In genomic region chr20:47353224-47353696, GRCh38 we compare ENCODE assay signal across 9 cellular contexts. TPM values are rescaled to one million over a fixed set of nuclear protein-coding genes. Genes with fewer than 3 reads are reported as not detected.
DNase-seq lines count a peak whose midpoint lies in the region; ATAC-seq and TF ChIP-seq lines count a peak whose summit lies in the region.
"Had no signal": no experiment of that assay in that cellular context is flagged by ENCODE, and none has a peak within 500 bp of the region (broad histone marks: within the 10 kb centered on the region; RNA-seq: fewer than 3 reads in every experiment).

No MANE protein-coding gene starts in this region.

- H3K27ac Mint-ChIP-seq in CD4-positive, alpha-beta memory T cell, result peak overlapping the region in 3 of 7 donors; percentile 19 to 58 (median 52)
- H3K27ac Mint-ChIP-seq in neural progenitor cell, result no peak overlapping the region

- H3F3A ChIP-seq in neural progenitor cell (ENCODE audit: low read depth), result peaks cover 87% of the 10 kb centered on the region

- TF ChIP-seq CTCF in neural progenitor cell (IDR thresholded peaks at IDR 0.05), result no peak

- no peaks in the 10 kb centered on the region for H3K27me3 ChIP-seq in CD4-positive, alpha-beta memory T cell (ENCODE audit: insufficient read depth, low read length)
- no peaks in the 10 kb centered on the region for H3K27me3 ChIP-seq in neural progenitor cell

- H3K79me2 ChIP-seq in neural progenitor cell (ENCODE audit: low read depth), result peaks cover 98% of the 10 kb centered on the region

- H3K27ac ChIP-seq in CD4-positive, alpha-beta memory T cell (ENCODE audit: low read depth, low read length), result no peak overlapping the region
- H3K27ac ChIP-seq in neural progenitor cell, result peak overlapping the region; percentile 98

- H3K36me3 ChIP-seq in CD4-positive, alpha-beta memory T cell (ENCODE audit: insufficient read depth, low read length), result no peaks in the 10 kb centered on the region
- no peaks in the 10 kb centered on the region for H3K36me3 ChIP-seq in neural progenitor cell

- no peaks in the 10 kb centered on the region for H3K9me3 ChIP-seq in CD4-positive, alpha-beta memory T cell (ENCODE audit: control insufficient read depth in 1 of 2, low read length in 2 of 2)
- no peaks in the 10 kb centered on the region for H3K9me3 ChIP-seq in neural progenitor cell (ENCODE audit: low read depth)

- POLR2A ChIA-PET in CD4-positive, alpha-beta memory T cell (lab: Charles Lee; ENCODE audit: partially characterized antibody), result interaction anchor here (1.0 kb wide), 1 partner anchor 149 kb away, joined by 3 read pairs; no protein-coding TSS in a partner anchor

- no peak overlapping the region for H2AFZ ChIP-seq in neural progenitor cell (replicated peaks)

- ATAC-seq in GM21515 (IDR thresholded peaks at IDR 0.05; ENCODE audit: unreplicated experiment), result no peak

- peaks cover 0 to 2% (median 0%) of the 10 kb centered on the region in 8 donors for H3K9me3 Mint-ChIP-seq in CD4-positive, alpha-beta memory T cell
- H3K9me3 Mint-ChIP-seq in neural progenitor cell, result no peaks in the 10 kb centered on the region

- CTCF ChIA-PET in CD4-positive, alpha-beta memory T cell (lab: Charles Lee; ENCODE audit: partially characterized antibody), result interaction anchor here (4.9 to 10.6 kb wide), 2 partner anchors 31 to 79 kb away, joined by 28 to 125 read pairs; no protein-coding TSS in a partner anchor

- H3K4me1 Mint-ChIP-seq in CD4-positive, alpha-beta memory T cell, result peaks cover 0 to 50% (median 26%) of the 10 kb centered on the region in 4 donors
- peaks cover 25% of the 10 kb centered on the region for H3K4me1 Mint-ChIP-seq in neural progenitor cell

- H3K4me1 ChIP-seq in CD4-positive, alpha-beta memory T cell (ENCODE audit: insufficient read depth, low read length), result peaks cover 95% of the 10 kb centered on the region
- H3K4me1 ChIP-seq in neural progenitor cell, result peaks cover 97% of the 10 kb centered on the region

- peak overlapping the region in 7 of 8 donors; percentile 2 to 98 (median 42) for H3K4me3 Mint-ChIP-seq in CD4-positive, alpha-beta memory T cell
- H3K4me3 Mint-ChIP-seq in neural progenitor cell, result no peak overlapping the region

- DNase-seq in CD4-positive, alpha-beta memory T cell, result no peak
- DNase-seq in NCI-H146 (lab: John Stamatoyannopoulos, UW), result peak; percentile 51
- DNase-seq in dermis blood vessel endothelial cell, result peak; percentile 30
- DNase-seq in neural progenitor cell (ENCODE audit: low spot score), result no peak
- DNase-seq in NCI-H1048 (lab: John Stamatoyannopoulos, UW), result no peak
- DNase-seq in activated effector memory CD4-positive, alpha-beta T cell treated with Interleukin-2 at 50 U/mL for 16 hours, result no peak
- no peak for DNase-seq in HuH-7 (ENCODE audit: low spot score)
- DNase-seq: activated T-cell treated with anti-CD3 and anti-CD28 coated beads for 4 hours had no signal

- intact Hi-C loops in CD4-positive, alpha-beta memory T cell (cut with micrococcal nuclease), result no loop called here

- H3K27me3 Mint-ChIP-seq in CD4-positive, alpha-beta memory T cell, result no peaks in the 10 kb centered on the region
- peaks cover 2% of the 10 kb centered on the region for H3K27me3 Mint-ChIP-seq in neural progenitor cell (ENCODE audit: insufficient read depth, low read depth)

- H3K9ac ChIP-seq in neural progenitor cell, result peak overlapping the region; percentile 3

- H3K4me3 ChIP-seq in CD4-positive, alpha-beta memory T cell (ENCODE audit: low read length in 2 of 2), result no peak overlapping the region
- peak overlapping the region; percentile 44 for H3K4me3 ChIP-seq in neural progenitor cell

- peaks cover under 1% of the 10 kb centered on the region for H4K20me1 ChIP-seq in neural progenitor cell (ENCODE audit: low read depth)

- peaks cover 4 to 25% of the 10 kb centered on the region in 2 donors for H3K36me3 Mint-ChIP-seq in CD4-positive, alpha-beta memory T cell
- H3K36me3 Mint-ChIP-seq in neural progenitor cell, result no peaks in the 10 kb centered on the region

- peak overlapping the region; percentile 80 for H3K4me2 ChIP-seq in neural progenitor cell

RNA-seq across cellular contexts. Expression of gene ZMYND8, which starts 3.2 kb away (rescaled TPM):
- 10 to 100 TPM; 47.7 to 48.5 TPM for total RNA-seq in CD4-positive, alpha-beta memory T cell
- polyA plus RNA-seq in CD4-positive, alpha-beta memory T cell, result 10 to 100 TPM in 1 of 2 donors, 1 to 10 TPM in 1; 3.5 to 20.1 TPM
- total RNA-seq in dermis blood vessel endothelial cell (35.9 and 59.4 TPM in 2 replicates), neural progenitor cell (ENCODE audit: low replicate concordance) (59.0 and 59.4 TPM in 2 replicates)

Comparison
In these comparisons a context has a peak if more than half of its experiments do, and no peak if none do; other contexts are left out.
1. DNase-seq: peak in NCI-H146 (single experiment) and dermis blood vessel endothelial cell (single experiment); none in CD4-positive, alpha-beta memory T cell (0 of 5), neural progenitor cell (single experiment), NCI-H1048 (single experiment), activated effector memory CD4-positive, alpha-beta T cell treated with Interleukin-2 at 50 U/mL for 16 hours (single experiment) and HuH-7 (single experiment).